17 cellular contexts compared by ENCODE assay signal in the genomic region with DNA sequence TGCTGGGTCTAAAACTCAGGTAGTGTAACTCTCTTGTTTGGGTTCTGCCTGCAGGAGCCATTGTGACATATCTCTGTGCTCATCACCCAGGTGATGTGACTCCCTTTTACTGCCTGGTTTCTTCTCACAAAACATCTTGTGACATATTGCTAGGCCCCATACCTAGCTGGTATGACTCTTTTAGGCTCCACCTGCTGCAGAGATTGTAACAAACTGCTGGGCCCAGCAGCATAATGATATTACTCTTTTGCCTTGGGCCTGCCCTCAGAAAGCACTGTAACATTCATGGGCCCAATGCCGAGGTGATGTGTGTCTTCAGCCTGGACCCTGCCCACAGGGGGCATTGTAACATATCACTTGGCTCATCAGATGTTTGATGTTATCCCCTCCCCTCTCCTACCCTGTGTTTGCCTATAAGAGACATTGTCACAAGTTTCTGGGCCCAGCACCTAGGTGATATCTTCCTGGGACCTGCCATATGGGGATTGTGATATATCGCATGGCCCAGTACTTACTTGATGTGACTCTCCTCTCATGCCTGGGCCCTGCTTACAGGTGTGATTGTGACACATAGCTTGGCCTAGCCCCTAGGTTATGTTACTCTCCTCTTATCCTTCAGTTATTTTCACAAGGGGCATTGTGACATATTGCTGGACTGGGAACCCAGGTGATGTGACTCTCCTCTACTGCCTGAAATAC.
"Had no signal": no experiment of that assay in that cellular context is flagged by ENCODE, and none has a peak within 500 bp of the region (broad histone marks: within the 10 kb centered on the region; RNA-seq: fewer than 3 reads in every experiment).

No MANE protein-coding gene starts in this region.

- H3K4me3 Mint-ChIP-seq: activated CD4-positive, alpha-beta T cell treated with anti-CD3 and anti-CD28 coated beads, Interleukin-2, amount 10 ng/mL, durations not matched to agents 24 days and 14 days; natural killer cell had no signal

- H3K27ac ChIP-seq: breast epithelium, hepatocyte, pancreas, thoracic aorta had no signal

- H3K36me3 ChIP-seq: breast epithelium, thoracic aorta had no signal

- DNase-seq: activated CD4-positive, alpha-beta T cell treated with anti-CD3 and anti-CD28 coated beads, Interleukin-2, amount 10 ng/mL, durations not matched to agents 24 days and 14 days; activated CD4-positive, CD25-positive, alpha-beta regulatory T cell; activated naive CD4-positive, alpha-beta T cell treated with Interleukin-2 at 50 U/mL for 16 hours; cerebellar nuclear complex; cortex of kidney; foreskin fibroblast; mesenchymal stem cell; natural killer cell; pancreas; SK-N-SH; stimulated activated CD4-positive, alpha-beta T cell treated with anti-CD3 and anti-CD28 coated beads, Interleukin-4, amount 100 ng/mL, for 1 hour; T-helper 9 cell had no signal

- H3K4me3 ChIP-seq: breast epithelium, hepatocyte, pancreas, smooth muscle cell, thoracic aorta had no signal

- H3K4me1 Mint-ChIP-seq: activated CD4-positive, alpha-beta T cell treated with anti-CD3 and anti-CD28 coated beads, Interleukin-2, amount 10 ng/mL, durations not matched to agents 24 days and 14 days had no signal

- ATAC-seq: natural killer cell, pancreas, sciatic nerve had no signal

- H2AFZ ChIP-seq: hepatocyte had no signal

- H3K27me3 Mint-ChIP-seq: activated CD4-positive, alpha-beta T cell treated with anti-CD3 and anti-CD28 coated beads, Interleukin-2, amount 10 ng/mL, durations not matched to agents 24 days and 14 days had no signal

- H3K9me3 ChIP-seq: breast epithelium, pancreas, SK-N-SH, thoracic aorta had no signal

- H3K4me1 ChIP-seq: breast epithelium, pancreas had no signal

- H3K27ac Mint-ChIP-seq: activated CD4-positive, alpha-beta T cell treated with anti-CD3 and anti-CD28 coated beads, Interleukin-2, amount 10 ng/mL, durations not matched to agents 24 days and 14 days; natural killer cell had no signal

- H3K9me3 Mint-ChIP-seq: natural killer cell had no signal

- H3K4me2 ChIP-seq: hepatocyte, SK-N-SH, smooth muscle cell had no signal

- H3K9ac ChIP-seq: SK-N-SH had no signal

- H3K27me3 ChIP-seq: breast epithelium, hepatocyte, pancreas had no signal
